In the genomic region with DNA sequence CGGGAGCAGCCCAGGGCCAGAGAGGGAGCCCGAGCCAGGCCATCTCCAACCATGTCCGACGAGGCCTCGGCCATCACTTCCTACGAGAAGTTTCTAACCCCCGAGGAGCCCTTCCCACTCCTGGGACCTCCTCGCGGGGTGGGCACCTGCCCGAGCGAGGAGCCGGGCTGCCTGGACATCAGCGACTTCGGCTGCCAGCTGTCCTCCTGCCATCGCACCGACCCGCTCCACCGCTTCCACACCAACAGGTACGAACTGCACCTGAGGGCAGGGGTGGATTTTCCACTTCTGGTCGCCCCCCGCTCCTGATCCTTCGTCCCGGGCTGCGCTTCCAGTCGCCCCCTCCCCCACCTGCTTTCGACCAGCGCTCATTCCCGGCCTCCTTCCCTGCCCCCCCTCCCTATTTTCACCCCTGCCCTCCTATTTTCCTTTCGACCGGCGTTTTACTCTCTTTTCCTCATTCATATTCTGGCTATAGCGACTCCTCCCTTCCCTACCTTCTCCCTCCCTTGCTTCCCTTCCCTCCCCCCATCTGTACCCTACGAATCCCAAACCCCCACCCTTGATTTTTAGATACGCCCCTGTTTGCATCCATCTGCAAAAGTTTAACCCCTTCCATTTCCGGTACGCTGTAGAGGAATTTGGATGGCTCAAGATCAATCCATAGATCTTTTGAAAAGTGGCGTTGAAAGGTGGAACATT, we compare ENCODE assay signal across 8 cellular contexts. TPM values are rescaled to one million over a fixed set of nuclear protein-coding genes. Genes with fewer than 3 reads are reported as not detected.
DNase-seq lines count a peak whose midpoint lies in the region; ATAC-seq and TF ChIP-seq lines count a peak whose summit lies in the region.

No MANE protein-coding gene starts in this region.

- H3K27ac ChIP-seq in substantia nigra (ENCODE audit: low read depth, low read length, poor library complexity, severe bottlenecking), result peak overlapping the region; percentile 35

- peak overlapping the region; percentile 92 for H3K9ac ChIP-seq in adipocyte (ENCODE audit: low read length)

- POLR2A ChIA-PET in AG04449 (lab: Yijun Ruan, JAX), result interaction anchor here (2.1 kb wide), 1 partner anchor 10 kb away, joined by 18 read pairs; the partner anchor contains the start of gene SLC25A53

- no peaks in the 10 kb centered on the region for H3K9me3 ChIP-seq in adipocyte (ENCODE audit: control insufficient read depth, low read length)

- CTCF ChIA-PET in AG04449 (lab: Yijun Ruan, JAX), result interaction anchor here (0.6 to 2.9 kb wide), 7 partner anchors 8 to 68 kb away, joined by 3 to 26 read pairs (median 5); partner anchors contain the start of gene SLC25A53

- peaks cover 12% of the 10 kb centered on the region for H3K4me1 ChIP-seq in adipocyte (ENCODE audit: control insufficient read depth, insufficient read depth, low read length)

- ATAC-seq in left colon, result peak; percentile 13

- peak overlapping the region; percentile 80 for H3K4me3 ChIP-seq in AG04449 (ENCODE audit: low read depth, low read length)
- H3K4me3 ChIP-seq in HFF-Myc (replicated peaks; ENCODE audit: low read depth, low read length), result peak overlapping the region; percentile 69
- H3K4me3 ChIP-seq in adipocyte (ENCODE audit: low read length), result peak overlapping the region; percentile 89

- peaks cover 6% of the 10 kb centered on the region for H3K27me3 ChIP-seq in adipocyte (replicated peaks; ENCODE audit: control insufficient read depth, insufficient read depth, low read length)

- DNase-seq in AG04449 (ENCODE audit: low read depth, low spot score), result no peak
- no peak for DNase-seq in HFF-Myc (ENCODE audit: extremely low read depth, low read depth)
- DNase-seq in adipocyte (ENCODE audit: low read depth), result peak; percentile 20
- peak; percentile 28 to 30 for DNase-seq in left colon
- DNase-seq in substantia nigra (lab: John Stamatoyannopoulos, UW), result peak in 10 of 49 donors; percentile 0 to 70 (median 21)
- no peak for DNase-seq in HK-2 (ENCODE audit: unreplicated experiment)
- DNase-seq in NCI-H2029 treated with DMSO at 0.1 percent for 48 hours (lab: John Stamatoyannopoulos, UW), result no peak
- DNase-seq in UCSD-AML1 (lab: John Stamatoyannopoulos, UW; ENCODE audit: unreplicated experiment), result no peak

- intact Hi-C loops in left colon (cut with DNase I, micrococcal nuclease), result no loop called here

- TF ChIP-seq CTCF in AG04449 (IDR thresholded peaks at IDR 0.05; ENCODE audit: insufficient read depth, low read length, missing control alignments) (no peak), HFF-Myc (IDR thresholded peaks at IDR 0.05; ENCODE audit: low read depth, low read length, missing control alignments) (no peak)

- H3K36me3 ChIP-seq in adipocyte (ENCODE audit: control insufficient read depth, insufficient read depth, low read length, severe bottlenecking), result peaks cover 2% of the 10 kb centered on the region

RNA-seq across cellular contexts. Expression of gene FAM199X, which starts 0.6 kb away (rescaled TPM):
- total RNA-seq in left colon, result 10 to 100 TPM; 26.0 to 26.1 TPM

RNA-seq across cellular contexts. Expression of gene SLC25A53, which starts 10.1 kb away (rescaled TPM):
- 1 to 10 TPM; 6.1 to 7.7 TPM for total RNA-seq in left colon

RNA-seq across cellular contexts. Expression of gene ZCCHC18, which starts 54.6 kb away (rescaled TPM):
- under 1 TPM; 0.14 to 0.24 TPM for total RNA-seq in left colon

Comparison
In these comparisons a context has a peak if more than half of its experiments do, and no peak if none do; other contexts are left out.
1. DNase-seq: peak in adipocyte (single experiment) and left colon (2 of 2); none in AG04449 (single experiment), HFF-Myc (single experiment), HK-2 (single experiment), NCI-H2029 treated with DMSO at 0.1 percent for 48 hours (single experiment) and UCSD-AML1 (single experiment).
2. Peak in every context shown above with its lines, with median percentiles within 50 percentile points of each other: H3K4me3 ChIP-seq.